In the genomic region with DNA sequence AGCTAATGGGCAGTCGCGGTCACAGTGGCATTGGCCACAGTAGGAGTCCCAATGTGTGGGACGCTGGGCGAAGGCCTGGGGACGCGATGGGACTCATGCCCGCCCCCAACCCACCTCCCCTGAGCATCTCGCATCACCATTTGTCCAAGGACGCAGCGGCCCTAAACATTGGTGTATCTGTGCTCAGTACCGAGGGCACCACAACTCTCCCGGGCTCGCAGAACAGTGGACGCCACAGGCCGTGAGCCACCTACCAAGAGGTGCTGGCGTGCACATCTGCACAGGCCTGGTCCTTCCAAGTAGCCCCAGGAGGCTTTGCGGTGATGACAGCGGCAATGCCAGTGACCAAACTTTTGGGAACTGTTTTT, we compare ENCODE assay signal across 7 cellular contexts.
"Had no signal": no experiment of that assay in that cellular context is flagged by ENCODE, and none has a peak within 500 bp of the region (broad histone marks: within the 10 kb centered on the region; RNA-seq: fewer than 3 reads in every experiment).

No MANE protein-coding gene starts in this region.

- H3K4me3 ChIP-seq: K562 had no signal

- FAIRE-seq: HTR-8/SVneo, K562 had no signal

- H3K4me3 Mint-ChIP-seq: H9 had no signal

- DNase-seq: GOT3, H9, HCEC 1CT, IMR-90, KG1 had no signal

- ATAC-seq: K562 had no signal
